In genomic region chr9:33109850-33110595, GRCh38 we compare ENCODE assay signal across 21 cellular contexts. TPM values are rescaled to one million over a fixed set of nuclear protein-coding genes. Genes with fewer than 3 reads are reported as not detected.
DNase-seq lines count a peak whose midpoint lies in the region; ATAC-seq and TF ChIP-seq lines count a peak whose summit lies in the region.
"Had no signal": no experiment of that assay in that cellular context is flagged by ENCODE, and none has a peak within 500 bp of the region (broad histone marks: within the 10 kb centered on the region; RNA-seq: fewer than 3 reads in every experiment).

No MANE protein-coding gene starts in this region.

- POLR2A ChIA-PET in activated CD8-positive, alpha-beta T cell treated with anti-CD3 and anti-CD28 coated beads for 36 hours (lab: Charles Lee), result interaction anchor here (1.3 to 1.8 kb wide), 2 partner anchors 14 to 33 kb away, joined by 4 to 5 read pairs; no protein-coding TSS in a partner anchor

- no peaks in the 10 kb centered on the region for H3K27me3 Mint-ChIP-seq in stimulated activated naive CD8-positive, alpha-beta T cell treated with anti-CD3 and anti-CD28 coated beads, Interleukin-15, amount 100 ng/mL, for 72 hours
- H3K27me3 Mint-ChIP-seq in activated CD8-positive, alpha-beta T cell treated with anti-CD3 and anti-CD28 coated beads for 36 hours, result no peaks in the 10 kb centered on the region
- no peaks in the 10 kb centered on the region for H3K27me3 Mint-ChIP-seq in chondrocyte (ENCODE audit: low read depth)
- H3K27me3 Mint-ChIP-seq: activated naive CD4-positive, alpha-beta T cell treated with anti-CD3 and anti-CD28 coated beads, Interleukin-2, amount 50 U/mL, for 24 hours had no signal

- H3K9me3 Mint-ChIP-seq in stimulated activated naive CD8-positive, alpha-beta T cell treated with anti-CD3 and anti-CD28 coated beads, Interleukin-15, amount 100 ng/mL, for 72 hours, result no peaks in the 10 kb centered on the region
- no peaks in the 10 kb centered on the region for H3K9me3 Mint-ChIP-seq in activated CD8-positive, alpha-beta T cell treated with anti-CD3 and anti-CD28 coated beads for 36 hours
- H3K9me3 Mint-ChIP-seq in chondrocyte (ENCODE audit: low read depth), result no peaks in the 10 kb centered on the region
- H3K9me3 Mint-ChIP-seq: activated naive CD4-positive, alpha-beta T cell treated with anti-CD3 and anti-CD28 coated beads, Interleukin-2, amount 50 U/mL, for 24 hours had no signal

- 82 to 88% methylated on average over 1 of the region's 1 CpG for WGBS in lower leg skin, 2 donors
- WGBS in prostate gland, result 87% methylated on average over 1 of the region's 1 CpG

- H3K9me3 ChIP-seq in prostate gland, result no peaks in the 10 kb centered on the region
- H3K9me3 ChIP-seq: right atrium auricular region had no signal

- H3K27me3 ChIP-seq in prostate gland (replicated peaks; ENCODE audit: insufficient read depth), result no peaks in the 10 kb centered on the region
- H3K27me3 ChIP-seq: foreskin keratinocyte, right atrium auricular region had no signal

- peak; percentile 34 for ATAC-seq in stimulated activated naive CD8-positive, alpha-beta T cell treated with anti-CD3 and anti-CD28 coated beads, Interleukin-15, Interleukin-2, amounts not matched to agents 100 U/mL and 50 U/mL, for 24 hours
- ATAC-seq in stimulated activated naive CD8-positive, alpha-beta T cell treated with anti-CD3 and anti-CD28 coated beads, Interleukin-15, amount 100 ng/mL, for 72 hours, result no peak
- no peak for ATAC-seq in activated CD8-positive, alpha-beta T cell treated with anti-CD3 and anti-CD28 coated beads for 36 hours
- ATAC-seq in HG03354 (IDR thresholded peaks at IDR 0.05; ENCODE audit: poor library complexity, severe bottlenecking, unreplicated experiment), result no peak
- ATAC-seq: foreskin keratinocyte, HCT116 had no signal

- DNase-seq in stimulated activated naive CD8-positive, alpha-beta T cell treated with anti-CD3 and anti-CD28 coated beads, Interleukin-15, Interleukin-2, amounts not matched to agents 100 U/mL and 50 U/mL, for 24 hours, result no peak
- DNase-seq in stimulated activated naive CD8-positive, alpha-beta T cell treated with anti-CD3 and anti-CD28 coated beads, Interleukin-15, amount 100 ng/mL, for 72 hours, result no peak
- no peak for DNase-seq in activated CD8-positive, alpha-beta T cell treated with anti-CD3 and anti-CD28 coated beads for 36 hours
- DNase-seq in lower leg skin (ENCODE audit: low spot score in 2 of 2) (peak; percentile 12 to 78), ureter (ENCODE audit: low spot score) (peak; percentile 4), chondrocyte (ENCODE audit: low spot score) (no peak), prostate gland (ENCODE audit: low spot score) (no peak)
- DNase-seq: cortex of kidney; foreskin keratinocyte; hypothalamus; midbrain; NCI-H1048; NCI-H2081; NCI-H524; stimulated activated naive CD4-positive, alpha-beta T cell treated with Interleukin-2 at 50 U/mL for 16 hours; T-helper 1 cell; WERI-Rb-1 had no signal

- H3K36me3 ChIP-seq in prostate gland, result peaks cover 0 to 6% of the 10 kb centered on the region in 2 donors
- H3K36me3 ChIP-seq: WERI-Rb-1 had no signal

- H3K4me1 ChIP-seq in prostate gland (replicated peaks), result no peaks in the 10 kb centered on the region

- TF ChIP-seq POLR2A in lower leg skin (IDR thresholded peaks at IDR 0.05) (no peak), prostate gland (IDR thresholded peaks at IDR 0.05) (no peak)

- peaks cover 13% of the 10 kb centered on the region for H3K4me1 Mint-ChIP-seq in stimulated activated naive CD8-positive, alpha-beta T cell treated with anti-CD3 and anti-CD28 coated beads, Interleukin-15, amount 100 ng/mL, for 72 hours
- peaks cover 10% of the 10 kb centered on the region for H3K4me1 Mint-ChIP-seq in activated CD8-positive, alpha-beta T cell treated with anti-CD3 and anti-CD28 coated beads for 36 hours (ENCODE audit: low read depth)
- peaks cover 40% of the 10 kb centered on the region for H3K4me1 Mint-ChIP-seq in chondrocyte (ENCODE audit: low read depth)

- CTCF ChIA-PET in activated CD8-positive, alpha-beta T cell treated with anti-CD3 and anti-CD28 coated beads for 36 hours (lab: Charles Lee), result interaction anchor here (1.1 to 1.2 kb wide), 2 partner anchors 61 to 115 kb away, joined by 3 read pairs; no protein-coding TSS in a partner anchor

- peaks cover 3% of the 10 kb centered on the region for H3K36me3 Mint-ChIP-seq in activated CD8-positive, alpha-beta T cell treated with anti-CD3 and anti-CD28 coated beads for 36 hours (ENCODE audit: low read depth)
- H3K36me3 Mint-ChIP-seq in chondrocyte (ENCODE audit: low read depth), result peaks cover 22% of the 10 kb centered on the region

- no peak overlapping the region for H3K27ac ChIP-seq in prostate gland
- H3K27ac ChIP-seq: foreskin keratinocyte, WERI-Rb-1 had no signal

- peak overlapping the region in 1 of 2 donors; percentile 72 for H3K27ac Mint-ChIP-seq in stimulated activated naive CD8-positive, alpha-beta T cell treated with anti-CD3 and anti-CD28 coated beads, Interleukin-15, amount 100 ng/mL, for 72 hours
- H3K27ac Mint-ChIP-seq in activated CD8-positive, alpha-beta T cell treated with anti-CD3 and anti-CD28 coated beads for 36 hours, result peak overlapping the region; percentile 14
- no peak overlapping the region for H3K27ac Mint-ChIP-seq in chondrocyte (ENCODE audit: unreplicated experiment)
- H3K27ac Mint-ChIP-seq: activated naive CD4-positive, alpha-beta T cell treated with anti-CD3 and anti-CD28 coated beads, Interleukin-2, amount 50 U/mL, for 24 hours had no signal

- no peak for TF ChIP-seq CTCF in activated CD8-positive, alpha-beta T cell treated with anti-CD3 and anti-CD28 coated beads for 36 hours (IDR thresholded peaks at IDR 0.05)
- TF ChIP-seq CTCF in lower leg skin (IDR thresholded peaks at IDR 0.05) (no peak), chondrocyte (IDR thresholded peaks at IDR 0.05) (no peak), prostate gland (IDR thresholded peaks at IDR 0.05) (no peak)

- H3K4me3 Mint-ChIP-seq in stimulated activated naive CD8-positive, alpha-beta T cell treated with anti-CD3 and anti-CD28 coated beads, Interleukin-15, amount 100 ng/mL, for 72 hours, result no peak overlapping the region
- no peak overlapping the region for H3K4me3 Mint-ChIP-seq in activated CD8-positive, alpha-beta T cell treated with anti-CD3 and anti-CD28 coated beads for 36 hours
- no peak overlapping the region for H3K4me3 Mint-ChIP-seq in chondrocyte (ENCODE audit: unreplicated experiment)
- H3K4me3 Mint-ChIP-seq: activated naive CD4-positive, alpha-beta T cell treated with anti-CD3 and anti-CD28 coated beads, Interleukin-2, amount 50 U/mL, for 24 hours had no signal

- H3K4me3 ChIP-seq in lower leg skin (ENCODE audit: low read depth, poor library complexity, severe bottlenecking) (no peak overlapping the region), prostate gland (no peak overlapping the region)
- H3K4me3 ChIP-seq: right atrium auricular region had no signal

- intact Hi-C loops in activated CD8-positive, alpha-beta T cell treated with anti-CD3 and anti-CD28 coated beads for 36 hours (cut with micrococcal nuclease), result loop anchor here (10.0 kb wide), 1 partner anchor 55 kb away; the partner anchor contains the start of gene B4GALT1
- intact Hi-C loops in lower leg skin (cut with DNase I; ENCODE audit: low total_unique reads), result no loop called here
- intact Hi-C loops in prostate gland (cut with DNase I), result no loop called here

RNA-seq across cellular contexts. Expression of gene SMU1, which starts 33.5 kb away (rescaled TPM):
- total RNA-seq in activated CD8-positive, alpha-beta T cell treated with anti-CD3 and anti-CD28 coated beads for 36 hours, result 10 to 100 TPM; 23.8 to 23.9 TPM
- total RNA-seq in lower leg skin (10 to 100 TPM; 14.7 to 17.5 (median 15.7) TPM), ureter (22.8 TPM), chondrocyte (17.4 to 21.1 TPM (median 17.5 TPM) in 3 replicates), prostate gland (10 to 100 TPM; 18.4 to 19.1 TPM)

RNA-seq across cellular contexts. Expression of gene B4GALT1, which starts 57.1 kb away (rescaled TPM):
- total RNA-seq in activated CD8-positive, alpha-beta T cell treated with anti-CD3 and anti-CD28 coated beads for 36 hours, result 10 to 100 TPM; 41.2 to 41.4 TPM
- total RNA-seq in lower leg skin (10 to 100 TPM; 40.9 to 59.6 (median 46.3) TPM), ureter (107 TPM), chondrocyte (59.0 to 83.5 TPM (median 60.2 TPM) in 3 replicates), prostate gland (100 to 1,000 TPM; 153 to 185 TPM)

Comparison
In these comparisons a context has a peak if more than half of its experiments do, and no peak if none do; other contexts are left out.
1. DNase-seq: peak in lower leg skin (2 of 2) and ureter (single experiment); none in stimulated activated naive CD8-positive, alpha-beta T cell treated with anti-CD3 and anti-CD28 coated beads, Interleukin-15, Interleukin-2, amounts not matched to agents 100 U/mL and 50 U/mL, for 24 hours (single experiment), stimulated activated naive CD8-positive, alpha-beta T cell treated with anti-CD3 and anti-CD28 coated beads, Interleukin-15, amount 100 ng/mL, for 72 hours (0 of 2), activated CD8-positive, alpha-beta T cell treated with anti-CD3 and anti-CD28 coated beads for 36 hours (single experiment), chondrocyte (single experiment) and prostate gland (single experiment).